Comparison of ENCODE assay signal across 17 cellular contexts in the genomic region with DNA sequence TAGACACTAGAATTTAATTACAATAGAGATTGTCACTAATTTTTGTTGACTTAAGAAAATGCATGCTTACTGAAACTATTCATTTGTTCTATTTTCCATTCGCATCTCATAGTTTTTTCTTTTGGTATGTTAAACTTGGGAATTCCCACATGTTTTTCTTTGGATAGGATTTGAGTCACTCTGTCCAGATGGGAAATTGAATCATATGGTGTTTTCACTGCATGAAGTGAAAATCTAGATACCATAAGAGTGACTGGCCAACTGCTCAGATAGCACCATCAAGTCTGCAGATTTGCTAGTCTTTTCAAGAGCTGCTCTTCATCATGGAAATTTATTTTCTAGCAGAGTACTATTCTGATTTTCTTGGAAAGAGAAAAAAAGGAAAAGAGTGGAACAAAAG.
DNase-seq lines count a peak whose midpoint lies in the region; ATAC-seq, FAIRE-seq and TF ChIP-seq lines count a peak whose summit lies in the region.
"Had no signal": no experiment of that assay in that cellular context is flagged by ENCODE, and none has a peak within 500 bp of the region (broad histone marks: within the 10 kb centered on the region; RNA-seq: fewer than 3 reads in every experiment).

No MANE protein-coding gene starts in this region.

- POLR2A ChIA-PET in naive thymus-derived CD4-positive, alpha-beta T cell (lab: Charles Lee), result no interaction called here
- POLR2A ChIA-PET in HepG2 (lab: Yijun Ruan, JAX), result no interaction called here

- H2AFZ ChIP-seq in HepG2 (ENCODE audit: low read length), result no peak overlapping the region

- no peak for ATAC-seq in naive thymus-derived CD4-positive, alpha-beta T cell
- ATAC-seq in HepG2 (no peak), HG02870 (IDR thresholded peaks at IDR 0.05; ENCODE audit: unreplicated experiment) (no peak)
- ATAC-seq: stimulated activated naive CD8-positive, alpha-beta T cell treated with anti-CD3 and anti-CD28 coated beads, Interleukin-15, Interleukin-2, amounts not matched to agents 100 U/mL and 50 U/mL, for 24 hours had no signal

- H3K79me2 ChIP-seq in HepG2 (ENCODE audit: insufficient read depth, low read length), result no peaks in the 10 kb centered on the region

- FAIRE-seq in HepG2 (lab: Jason Lieb, UNC), result no peak

- no peak for TF ChIP-seq CTCF in choroid plexus epithelial cell (conservative IDR thresholded peaks at IDR 0.05; ENCODE audit: low read depth, low read length)
- TF ChIP-seq CTCF in HepG2 (CRISPR knock-in tag; IDR thresholded peaks at IDR 0.05), result no peak

- H3K4me3 ChIP-seq in choroid plexus epithelial cell (ENCODE audit: low read depth, low read length) (no peak overlapping the region), HepG2 (replicated peaks in 1 of 3; ENCODE audit: insufficient read depth in 1 of 3, low read depth in 2 of 3, low read length in 3 of 3) (no peak overlapping the region)
- no peak overlapping the region for H3K4me3 ChIP-seq in naive thymus-derived CD4-positive, alpha-beta T cell (ENCODE audit: low read length)
- H3K4me3 ChIP-seq: sigmoid colon had no signal

- BruUV-seq in HepG2 (replicated peaks; lab: Mats Ljungman, UMichigan), result no TSS peak

- H3K9ac ChIP-seq in HepG2 (ENCODE audit: insufficient read depth, low read depth, low read length), result no peak overlapping the region

- H3K4me3 Mint-ChIP-seq in naive thymus-derived CD4-positive, alpha-beta T cell, result no peak overlapping the region
- H3K4me3 Mint-ChIP-seq: activated naive CD8-positive, alpha-beta T cell treated with anti-CD3 and anti-CD28 coated beads, Interleukin-2, amount 10 ng/mL, durations not matched to agents 7 days and 5 days; T-helper 2 cell treated with Interferon-gamma antibody and Interleukin-4, amounts not matched to agents 5 μg/mL and 100 μg/mL, for 36 hours; type B pancreatic cell had no signal

- H3K36me3 Mint-ChIP-seq in naive thymus-derived CD4-positive, alpha-beta T cell, result no peaks in the 10 kb centered on the region
- H3K36me3 Mint-ChIP-seq: activated naive CD8-positive, alpha-beta T cell treated with anti-CD3 and anti-CD28 coated beads, Interleukin-2, amount 10 ng/mL, durations not matched to agents 7 days and 5 days; type B pancreatic cell had no signal

- no peaks in the 10 kb centered on the region for H3K4me1 ChIP-seq in naive thymus-derived CD4-positive, alpha-beta T cell (ENCODE audit: control insufficient read depth in 2 of 2, insufficient read depth in 2 of 2, low read length in 2 of 2)
- no peaks in the 10 kb centered on the region for H3K4me1 ChIP-seq in HepG2 (ENCODE audit: insufficient read depth, low read length)
- H3K4me1 ChIP-seq: sigmoid colon had no signal

- H3K27ac Mint-ChIP-seq in naive thymus-derived CD4-positive, alpha-beta T cell, result no peak overlapping the region
- H3K27ac Mint-ChIP-seq: activated naive CD8-positive, alpha-beta T cell treated with anti-CD3 and anti-CD28 coated beads, Interleukin-2, amount 10 ng/mL, durations not matched to agents 7 days and 5 days; T-helper 2 cell treated with Interferon-gamma antibody and Interleukin-4, amounts not matched to agents 5 μg/mL and 100 μg/mL, for 36 hours; type B pancreatic cell had no signal

- no peak for TF ChIP-seq RAD21 in HepG2 (CRISPR knock-in tag; IDR thresholded peaks at IDR 0.05)

- no peaks in the 10 kb centered on the region for H3K4me1 Mint-ChIP-seq in naive thymus-derived CD4-positive, alpha-beta T cell
- H3K4me1 Mint-ChIP-seq: activated naive CD8-positive, alpha-beta T cell treated with anti-CD3 and anti-CD28 coated beads, Interleukin-2, amount 10 ng/mL, durations not matched to agents 7 days and 5 days had no signal

- CTCF ChIA-PET in naive thymus-derived CD4-positive, alpha-beta T cell (lab: Charles Lee), result no interaction called here
- CTCF ChIA-PET in HepG2 (lab: Yijun Ruan, JAX; ENCODE audit: low intra/inter-chr PET ratio, low total read pairs), result no interaction called here

- no peaks in the 10 kb centered on the region for H3K27me3 Mint-ChIP-seq in naive thymus-derived CD4-positive, alpha-beta T cell
- H3K27me3 Mint-ChIP-seq: activated naive CD8-positive, alpha-beta T cell treated with anti-CD3 and anti-CD28 coated beads, Interleukin-2, amount 10 ng/mL, durations not matched to agents 7 days and 5 days; type B pancreatic cell had no signal

- in situ Hi-C loops in HepG2 (cut with HindIII; ENCODE audit: extremely low pct_ligation_motif_present, low pct_unique_long_range_greater_than_20kb), result no loop called here

- no peak for TF ChIP-seq POLR2A in HepG2 (IDR thresholded peaks at IDR 0.05; ENCODE audit: insufficient read depth in 1 of 2, low read depth in 2 of 2, low read length in 2 of 2)

- peaks cover 2 to 20% (median 5%) of the 10 kb centered on the region in 11 donors for H3K9me3 Mint-ChIP-seq in naive thymus-derived CD4-positive, alpha-beta T cell
- H3K9me3 Mint-ChIP-seq: activated naive CD8-positive, alpha-beta T cell treated with anti-CD3 and anti-CD28 coated beads, Interleukin-2, amount 10 ng/mL, durations not matched to agents 7 days and 5 days; type B pancreatic cell had no signal

- no peaks in the 10 kb centered on the region for H3K36me3 ChIP-seq in naive thymus-derived CD4-positive, alpha-beta T cell (ENCODE audit: control insufficient read depth in 2 of 3, insufficient read depth in 3 of 3, low read length in 3 of 3)
- H3K36me3 ChIP-seq in HepG2 (replicated peaks in 1 of 2; ENCODE audit: control insufficient read depth in 1 of 2, insufficient read depth in 2 of 2, low read length in 2 of 2), result no peaks in the 10 kb centered on the region
- H3K36me3 ChIP-seq: sigmoid colon had no signal

- no peak for TF ChIP-seq EP300 in HepG2 (IDR thresholded peaks at IDR 0.05; ENCODE audit: low read depth in 2 of 2, low read length in 2 of 2)
- TF ChIP-seq EP300 in HepG2 (CRISPR knock-in tag; IDR thresholded peaks at IDR 0.05; ENCODE audit: borderline replicate concordance), result no peak

- H3K27me3 ChIP-seq in naive thymus-derived CD4-positive, alpha-beta T cell (ENCODE audit: control insufficient read depth in 2 of 2, insufficient read depth in 2 of 2, low read length in 2 of 2), result no peaks in the 10 kb centered on the region
- no peaks in the 10 kb centered on the region for H3K27me3 ChIP-seq in HepG2 (ENCODE audit: control insufficient read depth in 1 of 2, insufficient read depth in 2 of 2, low read length in 2 of 2)
- H3K27me3 ChIP-seq: sigmoid colon had no signal

- WGBS in HepG2 (ENCODE audit: low lambda C conversion rate), result 13% methylated on average over 1 of the region's 1 CpG

- no peaks in the 10 kb centered on the region for H3K9me3 ChIP-seq in naive thymus-derived CD4-positive, alpha-beta T cell (ENCODE audit: control insufficient read depth in 2 of 3, low read length in 3 of 3)
- H3K9me3 ChIP-seq in HepG2 (ENCODE audit: low read length), result peaks cover 27% of the 10 kb centered on the region
- H3K9me3 ChIP-seq: sigmoid colon had no signal

- intact Hi-C loops in naive thymus-derived CD4-positive, alpha-beta T cell (cut with micrococcal nuclease), result no loop called here
- intact Hi-C loops in HepG2 (cut with micrococcal nuclease; ENCODE audit: unreplicated experiment), result no loop called here

- H4K20me1 ChIP-seq in HepG2 (ENCODE audit: insufficient read depth, low read length), result no peaks in the 10 kb centered on the region

- H3K4me2 ChIP-seq in HepG2 (ENCODE audit: low read depth, low read length), result no peak overlapping the region

- DNase-seq in AG08395 (ENCODE audit: low spot score) (peak; percentile 16), HS-5 (ENCODE audit: low read depth) (peak; percentile 34), choroid plexus epithelial cell (ENCODE audit: low read depth) (peak; percentile 44), iris pigment epithelial cell (ENCODE audit: low read depth) (peak; percentile 40), HepG2 (ENCODE audit: low spot score) (no peak), NCI-H1694 (lab: John Stamatoyannopoulos, UW) (no peak)
- DNase-seq in naive thymus-derived CD4-positive, alpha-beta T cell, result no peak
- DNase-seq: activated CD4-positive, CD25-positive, alpha-beta regulatory T cell; activated CD8-positive, alpha-beta memory T cell treated with anti-CD3 and anti-CD28 coated beads for 24 hours; activated naive CD8-positive, alpha-beta T cell treated with anti-CD3 and anti-CD28 coated beads, Interleukin-2, amount 10 ng/mL, durations not matched to agents 7 days and 5 days; NCI-H1105 treated with DMSO at 0.1 percent for 48 hours; OCI-M1; sigmoid colon; stimulated activated naive CD8-positive, alpha-beta T cell treated with anti-CD3 and anti-CD28 coated beads, Interleukin-15, Interleukin-2, amounts not matched to agents 100 U/mL and 50 U/mL, for 24 hours had no signal

- H3K27ac ChIP-seq in naive thymus-derived CD4-positive, alpha-beta T cell (ENCODE audit: low read depth, low read length), result no peak overlapping the region
- no peak overlapping the region for H3K27ac ChIP-seq in HepG2 (ENCODE audit: extremely low read length, insufficient read depth, low read length)
- H3K27ac ChIP-seq: sigmoid colon had no signal

TF ChIP-seq in HepG2, 621 proteins besides CTCF, POLR2A, EP300 and RAD21:
- TF ChIP-seq NFE2L1 (CRISPR knock-in tag; IDR thresholded peaks at IDR 0.05; ENCODE audit: borderline replicate concordance), result no peak

Comparison
In these comparisons a context has a peak if more than half of its experiments do, and no peak if none do; other contexts are left out.
1. DNase-seq: peak in AG08395 (single experiment), HS-5 (single experiment), choroid plexus epithelial cell (single experiment) and iris pigment epithelial cell (single experiment); none in naive thymus-derived CD4-positive, alpha-beta T cell (0 of 9), HepG2 (single experiment) and NCI-H1694 (single experiment).